In genomic region chr10:60358282-60358681, GRCh38 we compare ENCODE assay signal across 13 cellular contexts. TPM values are rescaled to one million over a fixed set of nuclear protein-coding genes. Genes with fewer than 3 reads are reported as not detected.
A peak's percentile ranks its signal among the peaks of the same experiment; 100 is the strongest.
DNase-seq lines count a peak whose midpoint lies in the region; ATAC-seq and TF ChIP-seq lines count a peak whose summit lies in the region.
"Had no signal": no experiment of that assay in that cellular context is flagged by ENCODE, and none has a peak within 500 bp of the region (broad histone marks: within the 10 kb centered on the region; RNA-seq: fewer than 3 reads in every experiment).

No MANE protein-coding gene starts in this region.

- no peak overlapping the region for H3K9ac ChIP-seq in PC-3 (ENCODE audit: low read length)

- no peaks in the 10 kb centered on the region for H3K79me2 ChIP-seq in PC-3 (ENCODE audit: low read length)

- no peak overlapping the region for H2AFZ ChIP-seq in PC-3 (ENCODE audit: low read length)

- POLR2A ChIA-PET in MCF 10A (lab: Yijun Ruan, JAX) (no interaction called here), PC-3 (lab: Charles Lee; ENCODE audit: unreplicated experiment) (no interaction called here)

- H3K4me2 ChIP-seq in PC-3 (ENCODE audit: low read length): no peak overlapping the region

- TF ChIP-seq CTCF in mucosa of descending colon (IDR thresholded peaks at IDR 0.05) (no peak), MCF 10A (IDR thresholded peaks at IDR 0.05; ENCODE audit: unreplicated experiment) (no peak), PC-3 (conservative IDR thresholded peaks at IDR 0.05; ENCODE audit: low read depth, low read length) (no peak)

- H3K27me3 ChIP-seq in PC-3 (ENCODE audit: low read length): no peaks in the 10 kb centered on the region
- H3K27me3 ChIP-seq: transverse colon had no signal

- H3F3A ChIP-seq in PC-3 (ENCODE audit: low read length, unreplicated experiment): no peaks in the 10 kb centered on the region

- no peaks in the 10 kb centered on the region for H3K4me1 ChIP-seq in mucosa of descending colon (ENCODE audit: low read depth)
- H3K4me1 ChIP-seq in PC-3 (ENCODE audit: insufficient read depth, low read length): no peaks in the 10 kb centered on the region
- H3K4me1 ChIP-seq: transverse colon had no signal

- H3K36me3 Mint-ChIP-seq in MCF 10A (ENCODE audit: insufficient read depth, unreplicated experiment): no peaks in the 10 kb centered on the region

- no TSS peak for BruUV-seq in MCF 10A (replicated peaks; lab: Mats Ljungman, UMichigan)
- BruUV-seq in PC-3 (replicated peaks; lab: Mats Ljungman, UMichigan): no TSS peak

- no peak for DNase-seq in activated CD4-positive, CD25-positive, alpha-beta regulatory T cell treated with anti-CD3 and anti-CD28 coated beads, Interleukin-2, amount 50 U/mL, for 72 hours
- DNase-seq in mucosa of descending colon (no peak), DMS 273 (lab: John Stamatoyannopoulos, UW; ENCODE audit: unreplicated experiment) (no peak), MCF 10A (ENCODE audit: unreplicated experiment) (no peak), PC-3 (no peak)
- DNase-seq: 8988T; activated CD4-positive, alpha-beta T cell treated with anti-CD3 and anti-CD28 coated beads, Interleukin-2, amount 10 ng/mL, durations not matched to agents 7 days and 5 days; NCI-H1694 treated with DMSO at 0.1 percent for 48 hours; transverse colon had no signal

- peak; percentile 25 to 44 for ATAC-seq in activated CD4-positive, CD25-positive, alpha-beta regulatory T cell treated with anti-CD3 and anti-CD28 coated beads, Interleukin-2, amount 50 U/mL, for 24 hours
- ATAC-seq in GM21526 (IDR thresholded peaks at IDR 0.05; ENCODE audit: low FRiP score, unreplicated experiment) (peak; percentile 98), HG03103 (IDR thresholded peaks at IDR 0.05; ENCODE audit: low read depth, unreplicated experiment) (peak; percentile 95), mucosa of descending colon (peak; percentile 31), PC-3 (no peak)
- ATAC-seq: Right ventricle myocardium inferior had no signal

- H3K36me3 ChIP-seq in mucosa of descending colon (ENCODE audit: low read depth): no peaks in the 10 kb centered on the region
- H3K36me3 ChIP-seq in PC-3 (ENCODE audit: low read depth, low read length): no peaks in the 10 kb centered on the region
- H3K36me3 ChIP-seq: transverse colon had no signal

- H3K27me3 Mint-ChIP-seq in MCF 10A (ENCODE audit: insufficient read depth, unreplicated experiment): no peaks in the 10 kb centered on the region
- H3K27me3 Mint-ChIP-seq: activated CD4-positive, alpha-beta T cell treated with anti-CD3 and anti-CD28 coated beads, Interleukin-2, amount 10 ng/mL, durations not matched to agents 7 days and 5 days had no signal

- H3K27ac Mint-ChIP-seq in MCF 10A (ENCODE audit: low read depth, unreplicated experiment): no peak overlapping the region
- H3K27ac Mint-ChIP-seq: activated CD4-positive, alpha-beta T cell treated with anti-CD3 and anti-CD28 coated beads, Interleukin-2, amount 10 ng/mL, durations not matched to agents 7 days and 5 days had no signal

- intact Hi-C loops in mucosa of descending colon (cut with DNase I, micrococcal nuclease) (no loop called here), MCF 10A (cut with micrococcal nuclease) (no loop called here), PC-3 (cut with micrococcal nuclease) (no loop called here)

- H3K4me3 ChIP-seq in mucosa of descending colon: no peak overlapping the region
- H3K4me3 ChIP-seq in PC-3 (ENCODE audit: low read length): no peak overlapping the region
- H3K4me3 ChIP-seq: transverse colon had no signal

- CTCF ChIA-PET in MCF 10A (lab: Yijun Ruan, JAX): no interaction called here
- CTCF ChIA-PET in PC-3 (lab: Charles Lee): no interaction called here

- no peak overlapping the region for H3K27ac ChIP-seq in PC-3 (ENCODE audit: low read length)
- H3K27ac ChIP-seq: transverse colon had no signal

- H3K4me3 Mint-ChIP-seq in MCF 10A (ENCODE audit: unreplicated experiment): no peak overlapping the region
- H3K4me3 Mint-ChIP-seq: activated CD4-positive, alpha-beta T cell treated with anti-CD3 and anti-CD28 coated beads, Interleukin-2, amount 10 ng/mL, durations not matched to agents 7 days and 5 days had no signal

- no peaks in the 10 kb centered on the region for H4K20me1 ChIP-seq in PC-3 (ENCODE audit: low read length)

- no peaks in the 10 kb centered on the region for H3K4me1 Mint-ChIP-seq in MCF 10A (ENCODE audit: insufficient read depth, unreplicated experiment)
- H3K4me1 Mint-ChIP-seq: activated CD4-positive, alpha-beta T cell treated with anti-CD3 and anti-CD28 coated beads, Interleukin-2, amount 10 ng/mL, durations not matched to agents 7 days and 5 days had no signal

- no peaks in the 10 kb centered on the region for H3K9me3 Mint-ChIP-seq in MCF 10A (ENCODE audit: unreplicated experiment)
- H3K9me3 Mint-ChIP-seq: activated CD4-positive, alpha-beta T cell treated with anti-CD3 and anti-CD28 coated beads, Interleukin-2, amount 10 ng/mL, durations not matched to agents 7 days and 5 days had no signal

- no peaks in the 10 kb centered on the region for H3K9me2 ChIP-seq in PC-3 (replicated peaks; ENCODE audit: low read length)

- H3K9me3 ChIP-seq in mucosa of descending colon (no peaks in the 10 kb centered on the region), PC-3 (ENCODE audit: low read length) (no peaks in the 10 kb centered on the region)
- H3K9me3 ChIP-seq: transverse colon had no signal

RNA-seq across cellular contexts. Expression of gene ANK3, which starts 31.4 kb away (rescaled TPM):
- total RNA-seq in mucosa of descending colon (100 to 1,000 TPM in 1 of 3 donors, 10 to 100 TPM in 2; 67.7 to 145 (median 74.0) TPM), MCF 10A (2022) (3.3 and 6.7 TPM in 2 replicates), PC-3 (2014; rRNA removed) (29.5 and 33.6 TPM in 2 replicates)
